Comparison of ENCODE assay signal across 8 cellular contexts in the genomic region with DNA sequence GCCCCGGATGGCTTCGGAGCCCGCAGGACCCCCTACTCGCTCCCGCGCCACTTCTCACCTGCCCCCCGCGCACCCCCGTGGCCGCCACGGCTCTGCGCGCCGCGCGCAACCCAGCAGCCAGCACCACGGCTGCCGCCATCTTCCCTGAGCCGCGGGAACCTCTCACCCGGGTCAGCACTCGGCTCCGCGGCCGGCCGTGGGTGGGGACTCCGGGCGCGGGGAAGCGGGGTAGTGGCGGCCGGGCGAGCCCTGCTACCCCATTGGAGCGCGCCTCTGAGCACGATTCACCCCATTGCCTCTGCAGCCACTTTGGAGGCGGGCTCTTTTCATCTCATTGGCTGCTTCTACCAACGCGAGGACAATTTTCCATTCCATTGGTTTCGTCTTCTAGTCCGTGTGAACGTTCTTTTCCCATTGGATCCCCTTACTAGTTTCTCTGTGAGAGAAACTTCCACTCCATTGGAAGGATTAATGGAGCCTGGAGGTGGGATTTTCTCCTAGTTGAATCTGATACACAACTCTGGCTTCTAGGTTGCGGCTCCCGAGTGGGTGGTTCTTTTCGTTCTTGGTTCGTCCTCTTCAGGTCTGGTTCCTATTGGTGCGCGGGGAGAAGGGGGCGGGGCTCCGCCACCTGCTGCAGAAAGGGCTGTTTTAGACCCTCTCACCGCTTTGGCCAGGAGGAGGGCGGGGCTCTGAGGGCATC. TPM values are rescaled to one million over a fixed set of nuclear protein-coding genes. Genes with fewer than 3 reads are reported as not detected.
DNase-seq lines count a peak whose midpoint lies in the region; ATAC-seq, FAIRE-seq and TF ChIP-seq lines count a peak whose summit lies in the region.

TSS of gene HINT2 (minus strand) at position 202 of the 703 bp plus-strand sequence. CDS start at position 139, 63 bp downstream.

- H3K27me3 ChIP-seq in astrocyte (ENCODE audit: insufficient read depth, low read length) (no peaks in the 10 kb centered on the region), right cardiac atrium (ENCODE audit: control insufficient read depth, insufficient read depth) (no peaks in the 10 kb centered on the region), vagina (no peaks in the 10 kb centered on the region)

- H3K4me2 ChIP-seq in astrocyte (ENCODE audit: low read length) = peak within 1 kb of the TSS; percentile 95

- DNase-seq in NCI-H2029 (lab: John Stamatoyannopoulos, UW) = peak; percentile 100
- peak; percentile 96 for DNase-seq in T-helper 22 cell (ENCODE audit: low read depth)
- DNase-seq in astrocyte (ENCODE audit: low read depth) = peak; percentile 99
- peak; percentile 96 to 98 (median 98) for DNase-seq in right cardiac atrium
- peak; percentile 98 for DNase-seq in putamen (ENCODE audit: low spot score)
- peak in 1 of 2 donors; percentile 99 for DNase-seq in vagina (ENCODE audit: extremely low spot score in 2 of 2)

- H3K4me1 Mint-ChIP-seq in astrocyte (ENCODE audit: low read depth, unreplicated experiment) = peaks cover 11% of the 10 kb centered on the region

- WGBS in right cardiac atrium = under 1% methylated on average over 52 of the region's 52 CpGs

- peak; percentile 76 for FAIRE-seq in astrocyte (lab: Jason Lieb, UNC)

- H3K79me2 ChIP-seq in astrocyte (ENCODE audit: insufficient read depth, low read length) = peaks cover 4% of the 10 kb centered on the region

- H4K20me1 ChIP-seq in astrocyte (ENCODE audit: insufficient read depth, low read length) = no peaks in the 10 kb centered on the region

- H3K36me3 ChIP-seq in astrocyte (ENCODE audit: insufficient read depth, low read length) (no peaks in the 10 kb centered on the region), vagina (no peaks in the 10 kb centered on the region)

- peak within 1 kb of the TSS; percentile 88 for H3K4me3 Mint-ChIP-seq in astrocyte (ENCODE audit: unreplicated experiment)

- H3K36me3 Mint-ChIP-seq in astrocyte (ENCODE audit: low read depth, unreplicated experiment) = peaks cover 8% of the 10 kb centered on the region

- intact Hi-C loops in right cardiac atrium (cut with DNase I) = no loop called here
- intact Hi-C loops in vagina (cut with DNase I) = loop anchor here (10.0 kb wide), 1 partner anchor 160 kb away; the partner anchor contains the start of genes CCDC107, RMRP and SIT1

- H3K27ac Mint-ChIP-seq in astrocyte (ENCODE audit: unreplicated experiment) = peak within 1 kb of the TSS; percentile 22

- H3K4me1 ChIP-seq in astrocyte (ENCODE audit: insufficient read depth, low read length) = peaks cover 17% of the 10 kb centered on the region
- peaks cover 16% of the 10 kb centered on the region for H3K4me1 ChIP-seq in right cardiac atrium (ENCODE audit: control insufficient read depth, insufficient read depth, low read length)
- peaks cover 24% of the 10 kb centered on the region for H3K4me1 ChIP-seq in vagina

- H3K9me3 ChIP-seq in astrocyte (ENCODE audit: insufficient read depth, low read depth, low read length) (no peaks in the 10 kb centered on the region), right cardiac atrium (ENCODE audit: control insufficient read depth, low read length) (no peaks in the 10 kb centered on the region), vagina (no peaks in the 10 kb centered on the region)

- peaks cover 8% of the 10 kb centered on the region for H3K27me3 Mint-ChIP-seq in astrocyte (ENCODE audit: low read depth, unreplicated experiment)

- H3K27ac ChIP-seq in astrocyte (ENCODE audit: low read depth, low read length) (peak within 1 kb of the TSS; percentile 62), right cardiac atrium (ENCODE audit: low read length) (peak within 1 kb of the TSS; percentile 97), vagina (peak within 1 kb of the TSS; percentile 95)

- no peak for TF ChIP-seq CTCF in astrocyte (IDR thresholded peaks at IDR 0.05; ENCODE audit: insufficient read depth, low read depth, low read length)
- no peak for TF ChIP-seq CTCF in vagina (IDR thresholded peaks at IDR 0.05)

- no peaks in the 10 kb centered on the region for H3K9me3 Mint-ChIP-seq in astrocyte (ENCODE audit: unreplicated experiment)

- TF ChIP-seq POLR2A in GM18505 (IDR thresholded peaks at IDR 0.05; ENCODE audit: borderline replicate concordance, extremely low read depth, insufficient read depth, insufficient read length) = peak; percentile 93
- peak; percentile 47 to 87 for TF ChIP-seq POLR2A in vagina (IDR thresholded peaks at IDR 0.05)

- peak within 1 kb of the TSS; percentile 88 for H3K9ac ChIP-seq in astrocyte (ENCODE audit: low read length)

- peak within 1 kb of the TSS; percentile 88 for H2AFZ ChIP-seq in astrocyte (ENCODE audit: low read depth, low read length)

- H3K4me3 ChIP-seq in astrocyte (ENCODE audit: insufficient read depth, low read depth, low read length) (peak within 1 kb of the TSS; percentile 84), right cardiac atrium (ENCODE audit: low read length) (peak within 1 kb of the TSS; percentile 77), vagina (peak within 1 kb of the TSS; percentile 86 to 97)

- ATAC-seq in GM18505 (IDR thresholded peaks at IDR 0.05; ENCODE audit: unreplicated experiment) = peak; percentile 68
- ATAC-seq in HG02973 (IDR thresholded peaks at IDR 0.05; ENCODE audit: unreplicated experiment) = peak; percentile 65
- peak; percentile 96 for ATAC-seq in right cardiac atrium

RNA-seq across cellular contexts. Expression of gene HINT2, which starts in this region (rescaled TPM):
- total RNA-seq in astrocyte (22.8 and 23.7 TPM in 2 replicates), right cardiac atrium (10 to 100 TPM; 56.7 to 60.7 (median 59.0) TPM), vagina (24.1 TPM)
- 108 TPM for polyA plus RNA-seq in right cardiac atrium
